In genomic region chr6:111971866-111972532, GRCh38 we compare ENCODE assay signal across 14 cellular contexts.
DNase-seq lines count a peak whose midpoint lies in the region; ATAC-seq and TF ChIP-seq lines count a peak whose summit lies in the region.
"Had no signal": no experiment of that assay in that cellular context is flagged by ENCODE, and none has a peak within 500 bp of the region (broad histone marks: within the 10 kb centered on the region; RNA-seq: fewer than 3 reads in every experiment).

No MANE protein-coding gene starts in this region.

- no peak overlapping the region for H3K23ac ChIP-seq in mesenchymal stem cell (ENCODE audit: low read length in 2 of 2)

- H3K4me2 ChIP-seq in mesenchymal stem cell (ENCODE audit: low read length, poor library complexity, severe bottlenecking): no peak overlapping the region
- H3K4me2 ChIP-seq: KMS-11 had no signal

- no peak overlapping the region for H2BK5ac ChIP-seq in mesenchymal stem cell (ENCODE audit: low read depth, low read length, poor library complexity, severe bottlenecking)

- H3K9me3 ChIP-seq in right atrium auricular region (no peaks in the 10 kb centered on the region), mesenchymal stem cell (ENCODE audit: control insufficient read depth, low read length) (no peaks in the 10 kb centered on the region), uterus (no peaks in the 10 kb centered on the region)

- no peak overlapping the region for H4K8ac ChIP-seq in mesenchymal stem cell (ENCODE audit: low read length)

- WGBS in mesenchymal stem cell: 97% methylated on average over 5 of the region's 5 CpGs

- peaks cover 59% of the 10 kb centered on the region for H3K4me1 Mint-ChIP-seq in activated naive CD8-positive, alpha-beta T cell treated with anti-CD3 and anti-CD28 coated beads for 36 hours
- H3K4me1 Mint-ChIP-seq: memory B cell had no signal

- H3K27ac Mint-ChIP-seq in activated naive CD8-positive, alpha-beta T cell treated with anti-CD3 and anti-CD28 coated beads for 36 hours: peak overlapping the region; percentile 93
- H3K27ac Mint-ChIP-seq: H9, memory B cell had no signal

- H3K4me3 ChIP-seq in right atrium auricular region (no peak overlapping the region), mesenchymal stem cell (ENCODE audit: insufficient read depth in 1 of 2, low read depth in 1 of 2, low read length in 2 of 2) (no peak overlapping the region), uterus (no peak overlapping the region)

- peak overlapping the region; percentile 88 for H3K9ac ChIP-seq in mesenchymal stem cell (ENCODE audit: low read length)
- H3K9ac ChIP-seq: KMS-11 had no signal

- peak overlapping the region; percentile 70 to 72 for H3K27ac ChIP-seq in right atrium auricular region
- peak overlapping the region; percentile 36 for H3K27ac ChIP-seq in mesenchymal stem cell (ENCODE audit: low read length, poor library complexity, severe bottlenecking)
- H3K27ac ChIP-seq in uterus: peak overlapping the region; percentile 87 to 93
- H3K27ac ChIP-seq: KMS-11 had no signal

- DNase-seq in right atrium auricular region (ENCODE audit: low spot score) (no peak), cardiac septum (ENCODE audit: low spot score) (no peak), mesenchymal stem cell (peak; percentile 56), uterus (no peak), GM10248 (ENCODE audit: extremely low spot score) (no peak), amniotic stem cell (lab: John Stamatoyannopoulos, UW) (no peak)
- no peak for DNase-seq in activated naive CD8-positive, alpha-beta T cell treated with anti-CD3 and anti-CD28 coated beads for 36 hours
- DNase-seq: activated CD4-positive, CD25-positive, alpha-beta regulatory T cell; activated naive CD8-positive, alpha-beta T cell treated with anti-CD3 and anti-CD28 coated beads, Interleukin-2, amount 10 ng/mL, durations not matched to agents 7 days and 5 days; H9 had no signal

- no peak overlapping the region for H3K4me3 Mint-ChIP-seq in activated naive CD8-positive, alpha-beta T cell treated with anti-CD3 and anti-CD28 coated beads for 36 hours
- H3K4me3 Mint-ChIP-seq: H9, memory B cell had no signal

- no peak overlapping the region for H2AFZ ChIP-seq in mesenchymal stem cell (ENCODE audit: low read depth, low read length)

- no peaks in the 10 kb centered on the region for H3K79me1 ChIP-seq in mesenchymal stem cell (replicated peaks; ENCODE audit: low read length, poor library complexity, severe bottlenecking)

- POLR2A ChIA-PET in GM10248 (lab: Yijun Ruan, JAX): no interaction called here

- CTCF ChIA-PET in GM10248 (lab: Yijun Ruan, JAX): no interaction called here

- peak overlapping the region in 1 of 2 experiments; percentile 12 for H3K14ac ChIP-seq in mesenchymal stem cell (ENCODE audit: low read length in 2 of 2)

- H2AK5ac ChIP-seq in mesenchymal stem cell (ENCODE audit: low read length, severe bottlenecking): peak overlapping the region; percentile 42

- no peak overlapping the region for H4K91ac ChIP-seq in mesenchymal stem cell (ENCODE audit: low read length)

- peak overlapping the region in 1 of 2 experiments; percentile 27 for H3K4ac ChIP-seq in mesenchymal stem cell (ENCODE audit: low read depth in 1 of 2, low read length in 2 of 2)

- no peaks in the 10 kb centered on the region for H3K27me3 ChIP-seq in right atrium auricular region
- H3K27me3 ChIP-seq in mesenchymal stem cell (ENCODE audit: control insufficient read depth in 1 of 2, insufficient read depth in 1 of 2, low read length in 2 of 2): no peaks in the 10 kb centered on the region
- H3K27me3 ChIP-seq in uterus: no peaks in the 10 kb centered on the region

- H3K36me3 ChIP-seq in right atrium auricular region (no peaks in the 10 kb centered on the region), mesenchymal stem cell (ENCODE audit: control insufficient read depth in 1 of 2, insufficient read depth in 2 of 2, low read depth in 1 of 2, low read length in 2 of 2) (no peaks in the 10 kb centered on the region), uterus (no peaks in the 10 kb centered on the region)

- TF ChIP-seq POLR2A in uterus (IDR thresholded peaks at IDR 0.05): no peak

- H2BK120ac ChIP-seq in mesenchymal stem cell (ENCODE audit: low read depth, low read length): no peak overlapping the region

- no peak for ATAC-seq in GM19452 (IDR thresholded peaks at IDR 0.05; ENCODE audit: unreplicated experiment)
- ATAC-seq: Right ventricle myocardium inferior had no signal

- peaks cover 4% of the 10 kb centered on the region for H3K36me3 Mint-ChIP-seq in activated naive CD8-positive, alpha-beta T cell treated with anti-CD3 and anti-CD28 coated beads for 36 hours
- H3K36me3 Mint-ChIP-seq: activated naive CD8-positive, alpha-beta T cell treated with anti-CD3 and anti-CD28 coated beads, Interleukin-2, amount 10 ng/mL, durations not matched to agents 7 days and 5 days had no signal

- H3K4me1 ChIP-seq in right atrium auricular region (peaks cover 0 to 19% of the 10 kb centered on the region in 2 donors), mesenchymal stem cell (ENCODE audit: control insufficient read depth, insufficient read depth, low read depth, low read length) (no peaks in the 10 kb centered on the region), uterus (no peaks in the 10 kb centered on the region)

- TF ChIP-seq CTCF in right atrium auricular region (IDR thresholded peaks at IDR 0.05) (no peak), uterus (IDR thresholded peaks at IDR 0.05) (no peak), GM10248 (IDR thresholded peaks at IDR 0.05; ENCODE audit: control extremely low read depth, extremely low read depth, low read depth, missing control alignments) (no peak)

- H3K18ac ChIP-seq in mesenchymal stem cell (ENCODE audit: low read depth in 1 of 2, low read length in 2 of 2): peak overlapping the region in 1 of 2 experiments; percentile 9

- peaks cover 1% of the 10 kb centered on the region for H3K9me3 Mint-ChIP-seq in activated naive CD8-positive, alpha-beta T cell treated with anti-CD3 and anti-CD28 coated beads for 36 hours
- H3K9me3 Mint-ChIP-seq: activated naive CD8-positive, alpha-beta T cell treated with anti-CD3 and anti-CD28 coated beads, Interleukin-2, amount 10 ng/mL, durations not matched to agents 7 days and 5 days; H9; memory B cell had no signal

- H2BK15ac ChIP-seq in mesenchymal stem cell (ENCODE audit: low read depth, poor library complexity, severe bottlenecking): no peak overlapping the region

- intact Hi-C loops in cardiac septum (cut with DNase I) (no loop called here), uterus (cut with DNase I; ENCODE audit: low total_unique reads) (no loop called here)

- no peaks in the 10 kb centered on the region for H3K27me3 Mint-ChIP-seq in activated naive CD8-positive, alpha-beta T cell treated with anti-CD3 and anti-CD28 coated beads for 36 hours

- H2BK12ac ChIP-seq in mesenchymal stem cell (ENCODE audit: low read length in 2 of 2): peak overlapping the region; percentile 86 to 92

Comparison
In these comparisons a context has a peak if more than half of its experiments do, and no peak if none do; other contexts are left out.
1. H3K27ac ChIP-seq: peak in every context shown above with its lines; median percentile 90 in uterus; 71 in right atrium auricular region; 36 in mesenchymal stem cell.